In the genomic region with DNA sequence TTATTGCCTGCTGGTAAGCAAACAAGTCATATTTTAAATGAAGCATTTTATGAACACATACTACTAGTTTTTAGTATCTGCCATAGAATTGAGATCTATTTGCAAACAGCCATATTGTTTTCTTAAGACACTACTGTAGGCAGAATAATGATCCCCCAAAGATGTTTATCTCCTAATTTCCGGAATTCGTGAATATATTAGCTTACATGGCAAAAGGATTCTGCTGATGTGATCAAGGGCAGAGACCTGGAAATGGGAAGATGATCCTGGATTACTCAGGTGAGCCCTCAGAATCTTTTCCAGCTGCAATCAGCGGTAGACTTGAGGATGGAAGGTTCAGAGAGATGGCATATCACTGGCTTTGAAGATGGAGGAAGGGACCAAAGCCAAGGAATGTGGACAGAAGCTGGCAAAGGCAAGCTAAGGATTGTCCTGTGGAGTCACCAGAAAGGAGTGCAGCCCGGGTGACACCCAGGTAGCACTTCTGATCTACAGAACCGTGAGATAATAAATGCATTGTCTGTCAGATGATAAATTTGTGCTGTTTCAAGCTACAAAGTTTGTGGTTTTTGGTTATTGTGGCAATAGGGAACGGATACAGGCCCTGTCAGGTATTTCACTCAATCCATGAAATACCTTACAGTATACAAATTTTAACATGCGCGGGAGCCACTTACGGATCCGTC, we compare ENCODE assay signal across 8 cellular contexts. TPM values are rescaled to one million over a fixed set of nuclear protein-coding genes. Genes with fewer than 3 reads are reported as not detected.
DNase-seq lines count a peak whose midpoint lies in the region; ATAC-seq and TF ChIP-seq lines count a peak whose summit lies in the region.

No MANE protein-coding gene starts in this region.

- TF ChIP-seq CTCF in C4-2B (conservative IDR thresholded peaks at IDR 0.05), result no peak
- no peak for TF ChIP-seq CTCF in mucosa of descending colon (IDR thresholded peaks at IDR 0.05)

- no peaks in the 10 kb centered on the region for H3K9me3 ChIP-seq in HUES64 (ENCODE audit: insufficient read depth, low read depth, low read length)
- no peaks in the 10 kb centered on the region for H3K9me3 ChIP-seq in mucosa of descending colon

- intact Hi-C loops in mucosa of descending colon (cut with DNase I, micrococcal nuclease), result no loop called here

- no peak overlapping the region; the same call in 1 of the 2 replicates for H3K9ac ChIP-seq in HUES64 (ENCODE audit: low read depth, low read length)

- no peak for ATAC-seq in mucosa of descending colon

- H3K36me3 ChIP-seq in HUES64 (ENCODE audit: insufficient read depth, low read length), result no peaks in the 10 kb centered on the region
- no peaks in the 10 kb centered on the region for H3K36me3 ChIP-seq in mucosa of descending colon (ENCODE audit: low read depth)

- WGBS in HUES64, result 40% methylated on average over 10 of the region's 10 CpGs

- peak overlapping the region; percentile 98 for H3K27ac ChIP-seq in C4-2B
- H3K27ac ChIP-seq in HUES64 (ENCODE audit: low read depth, low read length), result peak overlapping the region; percentile 80

- H3K27me3 ChIP-seq in HUES64 (ENCODE audit: insufficient read depth, low read length), result no peaks in the 10 kb centered on the region

- DNase-seq in cerebellum (ENCODE audit: low spot score), result peak; percentile 31
- no peak for DNase-seq in mucosa of descending colon
- DNase-seq in H4 (ENCODE audit: low spot score), result no peak
- no peak for DNase-seq in NCI-H2029 (lab: John Stamatoyannopoulos, UW)
- DNase-seq in NCI-H510A (lab: John Stamatoyannopoulos, UW), result no peak
- DNase-seq in GOT3 (lab: John Stamatoyannopoulos, UW), result no peak

- no peak overlapping the region for H3K4me3 ChIP-seq in HUES64 (ENCODE audit: low read length)
- H3K4me3 ChIP-seq in mucosa of descending colon, result peak overlapping the region; percentile 68

- H3K4me1 ChIP-seq in HUES64 (ENCODE audit: insufficient read depth, low read length) (peaks cover 7% of the 10 kb centered on the region; the same call in 1 of the 2 replicates), mucosa of descending colon (ENCODE audit: low read depth) (peaks cover 14% of the 10 kb centered on the region)

RNA-seq across cellular contexts. Expression of gene ERCC6L2, which starts 1.0 kb away (rescaled TPM):
- 31.1 TPM for polyA plus RNA-seq in HUES64 (2013, experiment 1 of 2)
- 27.2 TPM for polyA plus RNA-seq in HUES64 (2013, experiment 2 of 2)
- 146 TPM for total RNA-seq in cerebellum
- total RNA-seq in mucosa of descending colon, result 10 to 100 TPM; 32.4 to 69.4 (median 51.4) TPM
- 30.8 and 37.7 TPM in 2 replicates for total RNA-seq in H4 (2014; rRNA removed; shearing (Covaris generic))
